In genomic region chr2:124993809-124994208, GRCh38 we compare ENCODE assay signal across 8 cellular contexts.
"Had no signal": no experiment of that assay in that cellular context is flagged by ENCODE, and none has a peak within 500 bp of the region (broad histone marks: within the 10 kb centered on the region; RNA-seq: fewer than 3 reads in every experiment).

No MANE protein-coding gene starts in this region.

- H3K4me3 Mint-ChIP-seq: GM23338, HFFc6 had no signal

- H3K4me2 ChIP-seq: GM23338 had no signal

- H3K27ac Mint-ChIP-seq: GM23338, HFFc6 had no signal

- H3K4me3 ChIP-seq: GM23338, HAP-1 had no signal

- H3K36me3 ChIP-seq: HAP-1 had no signal

- H2AFZ ChIP-seq: GM23338 had no signal

- H3K9me3 ChIP-seq: HAP-1 had no signal

- H3K4me1 ChIP-seq: HAP-1 had no signal

- FAIRE-seq: HTR-8/SVneo had no signal

- ATAC-seq: GM23338, HCT116 had no signal

- DNase-seq: H7, HFFc6, IMR-90, KBM-7 had no signal
